ENCODE assay signal across 19 cellular contexts in genomic region chr9:135920256-135920930, GRCh38. TPM values are rescaled to one million over a fixed set of nuclear protein-coding genes. Genes with fewer than 3 reads are reported as not detected.
DNase-seq lines count a peak whose midpoint lies in the region; ATAC-seq and TF ChIP-seq lines count a peak whose summit lies in the region.
"Had no signal": no experiment of that assay in that cellular context is flagged by ENCODE, and none has a peak within 500 bp of the region (broad histone marks: within the 10 kb centered on the region; RNA-seq: fewer than 3 reads in every experiment).

No MANE protein-coding gene starts in this region.

- H3K4me3 ChIP-seq in RWPE2 (ENCODE audit: severe bottlenecking): no peak overlapping the region
- H3K4me3 ChIP-seq: HAP-1 had no signal

- no peaks in the 10 kb centered on the region for H3K27me3 ChIP-seq in RWPE2 (ENCODE audit: insufficient read depth, poor library complexity, severe bottlenecking)
- H3K27me3 ChIP-seq: BE2C had no signal

- H3K27ac Mint-ChIP-seq in progenitor cell of endocrine pancreas: peak overlapping the region; percentile 52
- H3K27ac Mint-ChIP-seq: CD4-positive, CD25-positive, alpha-beta regulatory T cell; IgD-negative memory B cell had no signal

- peaks cover 31% of the 10 kb centered on the region for H3K36me3 Mint-ChIP-seq in progenitor cell of endocrine pancreas (ENCODE audit: insufficient read depth)

- peaks cover 15% of the 10 kb centered on the region for H3K36me3 ChIP-seq in RWPE2 (ENCODE audit: low read depth)

- H3K4me3 Mint-ChIP-seq in progenitor cell of endocrine pancreas (ENCODE audit: low read depth): no peak overlapping the region
- H3K4me3 Mint-ChIP-seq: CD4-positive, CD25-positive, alpha-beta regulatory T cell; IgD-negative memory B cell had no signal

- no peak for ATAC-seq in RWPE2 (ENCODE audit: low read depth)
- ATAC-seq in HG03571 (IDR thresholded peaks at IDR 0.05; ENCODE audit: unreplicated experiment): no peak

- peaks cover 15% of the 10 kb centered on the region for H3K9me3 ChIP-seq in RWPE2 (ENCODE audit: severe bottlenecking)

- DNase-seq in activated effector memory CD4-positive, alpha-beta T cell treated with anti-CD3 and anti-CD28 coated beads, Interleukin-2, amount 50 U/mL, for 16 hours: peak; percentile 57
- DNase-seq in activated effector memory CD4-positive, alpha-beta T cell treated with Interleukin-2 at 50 U/mL for 16 hours: no peak
- peak; percentile 38 for DNase-seq in RWPE2 (ENCODE audit: low spot score)
- no peak for DNase-seq in progenitor cell of endocrine pancreas (ENCODE audit: low spot score, unreplicated experiment)
- DNase-seq in NCI-H2227 (lab: John Stamatoyannopoulos, UW; ENCODE audit: unreplicated experiment): no peak
- no peak for DNase-seq in anterior cingulate cortex (lab: John Stamatoyannopoulos, UW)
- DNase-seq: BE2C; CD4-positive, CD25-positive, alpha-beta regulatory T cell; GDM1; NCI-H1105 treated with DMSO at 0.1 percent for 48 hours; NCI-H1694; NCI-H2081 treated with DMSO at 0.1 percent for 48 hours; NCI-H510A; NCI-H748 treated with DMSO at 0.1 percent for 48 hours had no signal

- no peak overlapping the region for H3K27ac ChIP-seq in RWPE2 (ENCODE audit: poor library complexity, severe bottlenecking)
- H3K27ac ChIP-seq: HL-60 had no signal

- H3K27me3 Mint-ChIP-seq in progenitor cell of endocrine pancreas: no peaks in the 10 kb centered on the region
- H3K27me3 Mint-ChIP-seq: IgD-negative memory B cell had no signal

- H3K9me3 Mint-ChIP-seq in progenitor cell of endocrine pancreas (ENCODE audit: low read depth): peaks cover 29% of the 10 kb centered on the region

- no peaks in the 10 kb centered on the region for H3K4me1 ChIP-seq in RWPE2 (ENCODE audit: insufficient read depth, poor library complexity, severe bottlenecking)
- H3K4me1 ChIP-seq: BE2C, Caco-2, HAP-1 had no signal

- TF ChIP-seq CTCF in RWPE2 (IDR thresholded peaks at IDR 0.05; ENCODE audit: poor library complexity, severe bottlenecking) (no peak), progenitor cell of endocrine pancreas (IDR thresholded peaks at IDR 0.05; ENCODE audit: unreplicated experiment) (no peak)

- no peaks in the 10 kb centered on the region for H3K4me1 Mint-ChIP-seq in progenitor cell of endocrine pancreas (ENCODE audit: low read depth)

RNA-seq across cellular contexts. Expression of gene CAMSAP1, which starts 13.0 kb away (rescaled TPM):
- 80.6 and 82.2 TPM in 2 replicates for total RNA-seq in progenitor cell of endocrine pancreas

RNA-seq across cellular contexts. Expression of gene UBAC1, which starts 40.8 kb away (rescaled TPM):
- total RNA-seq in progenitor cell of endocrine pancreas: 31.4 and 34.2 TPM in 2 replicates

Comparison
In these comparisons a context has a peak if more than half of its experiments do, and no peak if none do; other contexts are left out.
1. DNase-seq: peak in activated effector memory CD4-positive, alpha-beta T cell treated with anti-CD3 and anti-CD28 coated beads, Interleukin-2, amount 50 U/mL, for 16 hours (single experiment) and RWPE2 (single experiment); none in activated effector memory CD4-positive, alpha-beta T cell treated with Interleukin-2 at 50 U/mL for 16 hours (single experiment), progenitor cell of endocrine pancreas (single experiment), NCI-H2227 (single experiment) and anterior cingulate cortex (0 of 58).